In genomic region chr2:238107525-238108422, GRCh38 we compare ENCODE assay signal across 9 cellular contexts. TPM values are rescaled to one million over a fixed set of nuclear protein-coding genes. Genes with fewer than 3 reads are reported as not detected.
DNase-seq lines count a peak whose midpoint lies in the region; ATAC-seq and TF ChIP-seq lines count a peak whose summit lies in the region.
"Had no signal": no experiment of that assay in that cellular context is flagged by ENCODE, and none has a peak within 500 bp of the region (broad histone marks: within the 10 kb centered on the region; RNA-seq: fewer than 3 reads in every experiment).

No MANE protein-coding gene starts in this region.

- H3K36me3 Mint-ChIP-seq in neural crest cell (ENCODE audit: low read depth), result peaks cover 2% of the 10 kb centered on the region
- peaks cover 0 to 4% (median 3%) of the 10 kb centered on the region in 3 donors for H3K36me3 Mint-ChIP-seq in naive thymus-derived CD8-positive, alpha-beta T cell

- H3K4me1 ChIP-seq in HCT116 (ENCODE audit: control insufficient read depth in 1 of 2, insufficient read depth in 2 of 2, low read length in 2 of 2) (peaks cover 0 to 3% of the 10 kb centered on the region in 2 experiments; a peak in 1 of 4 replicates), PC-3 (ENCODE audit: insufficient read depth, low read length) (no peaks in the 10 kb centered on the region)

- H3K9ac ChIP-seq in HCT116 (ENCODE audit: low read length) (no peak overlapping the region), PC-3 (ENCODE audit: low read length) (no peak overlapping the region)

- H3K27ac ChIP-seq in HCT116 (ENCODE audit: low read depth, low read length) (no peak overlapping the region), PC-3 (ENCODE audit: low read length) (no peak overlapping the region)

- H3K4me3 ChIP-seq in HCT116 (replicated peaks in 1 of 2; ENCODE audit: low read depth in 1 of 2, low read length in 2 of 2), result no peak overlapping the region
- H3K4me3 ChIP-seq in PC-3 (ENCODE audit: low read length), result peak overlapping the region; percentile 65

- peaks cover 3% of the 10 kb centered on the region for H3K9me3 Mint-ChIP-seq in neural crest cell
- H3K9me3 Mint-ChIP-seq in naive thymus-derived CD8-positive, alpha-beta T cell, result peaks cover 0 to 11% (median 7%) of the 10 kb centered on the region in 9 donors

- H4K20me1 ChIP-seq in HCT116 (ENCODE audit: insufficient read depth) (no peaks in the 10 kb centered on the region), PC-3 (ENCODE audit: low read length) (no peaks in the 10 kb centered on the region)

- no peak overlapping the region for H3K4me3 Mint-ChIP-seq in neural crest cell
- H3K4me3 Mint-ChIP-seq in naive thymus-derived CD8-positive, alpha-beta T cell, result peak overlapping the region in 1 of 10 donors; percentile 45

- ATAC-seq in HCT116, result peak; percentile 38; the same call in 1 of the 2 replicates
- ATAC-seq in PC-3, result peak; percentile 75
- no peak for ATAC-seq in naive thymus-derived CD8-positive, alpha-beta T cell

- H3K79me2 ChIP-seq in HCT116 (ENCODE audit: insufficient read depth, low read length), result no peaks in the 10 kb centered on the region
- no peaks in the 10 kb centered on the region for H3K79me2 ChIP-seq in PC-3 (ENCODE audit: low read length)

- H3K27ac Mint-ChIP-seq in neural crest cell (ENCODE audit: unreplicated experiment), result peak overlapping the region; percentile 84
- peak overlapping the region in 1 of 10 donors; percentile 53 for H3K27ac Mint-ChIP-seq in naive thymus-derived CD8-positive, alpha-beta T cell

- H3F3A ChIP-seq in PC-3 (ENCODE audit: low read length, unreplicated experiment), result no peaks in the 10 kb centered on the region

- intact Hi-C loops in HCT116 (cut with micrococcal nuclease), result loop anchor here (1.0 kb wide), 1 partner anchor 249 kb away; no protein-coding TSS in a partner anchor
- intact Hi-C loops in PC-3 (cut with micrococcal nuclease), result loop anchor here (1.0 to 2.0 kb wide), 2 partner anchors 47 to 249 kb away; partner anchors contain the start of gene SCLY

- H3K36me3 ChIP-seq in HCT116 (ENCODE audit: control insufficient read depth in 1 of 2, insufficient read depth in 2 of 2, low read length in 2 of 2) (no peaks in the 10 kb centered on the region), PC-3 (ENCODE audit: low read depth, low read length) (no peaks in the 10 kb centered on the region)

- TF ChIP-seq RAD21 in HCT116 (IDR thresholded peaks at IDR 0.05; ENCODE audit: low read depth), result no peak

- no TSS peak for BruUV-seq in HCT116 (replicated peaks; lab: Mats Ljungman, UMichigan)
- no TSS peak for BruUV-seq in PC-3 (replicated peaks; lab: Mats Ljungman, UMichigan)

- RAD21 ChIA-PET in HCT116 (lab: Charles Lee; ENCODE audit: low non-redundant PET in 1 of 2, low total read pairs in 2 of 2, uncharacterized antibody in 2 of 2, unreplicated experiment in 2 of 2), result no interaction called here

- H3K4me2 ChIP-seq in HCT116 (ENCODE audit: low read length) (0 out of 2 replicates have a peak overlapping the region, but pooled peaks have one; percentile 19), PC-3 (ENCODE audit: low read length) (peak overlapping the region; percentile 81)

- CTCF ChIA-PET in HCT116 (lab: Charles Lee) (no interaction called here), PC-3 (lab: Charles Lee) (no interaction called here)

- TF ChIP-seq POLR2A in GM18526 (IDR thresholded peaks at IDR 0.05; ENCODE audit: extremely low read depth, insufficient read length), result peak; percentile 27
- TF ChIP-seq POLR2A in HCT116 (IDR thresholded peaks at IDR 0.05; ENCODE audit: borderline replicate concordance, extremely low read depth, insufficient read depth, insufficient read length), result no peak

- TF ChIP-seq CTCF in HCT116 (IDR thresholded peaks at IDR 0.05 in 2 of 3, conservative IDR thresholded peaks at IDR 0.05 in 1 of 3; ENCODE audit: borderline replicate concordance in 1 of 3, insufficient read depth in 1 of 3, low read depth in 2 of 3, low read length in 2 of 3) (no peak), PC-3 (conservative IDR thresholded peaks at IDR 0.05; ENCODE audit: low read depth, low read length) (no peak; the same call in 1 of the 2 replicates), neural crest cell (conservative IDR thresholded peaks at IDR 0.05) (no peak)

- no peaks in the 10 kb centered on the region for H3K27me3 ChIP-seq in HCT116 (ENCODE audit: insufficient read depth, low read length)
- H3K27me3 ChIP-seq in PC-3 (ENCODE audit: low read length), result no peaks in the 10 kb centered on the region

- H2AFZ ChIP-seq in HCT116 (ENCODE audit: low read depth, low read length, poor library complexity, severe bottlenecking) (no peak overlapping the region), PC-3 (ENCODE audit: low read length) (peak overlapping the region; percentile 68)

- peaks cover 18% of the 10 kb centered on the region for H3K4me1 Mint-ChIP-seq in neural crest cell
- H3K4me1 Mint-ChIP-seq in naive thymus-derived CD8-positive, alpha-beta T cell, result peaks cover 2 to 22% (median 8%) of the 10 kb centered on the region in 4 donors

- no peaks in the 10 kb centered on the region for H3K9me3 ChIP-seq in HCT116 (ENCODE audit: control insufficient read depth in 1 of 2, insufficient read depth in 1 of 2, low read depth in 1 of 2, low read length in 2 of 2)
- no peaks in the 10 kb centered on the region for H3K9me3 ChIP-seq in PC-3 (ENCODE audit: low read length)

- POLR2A ChIA-PET in HCT116 (lab: Charles Lee) (no interaction called here), PC-3 (lab: Charles Lee; ENCODE audit: unreplicated experiment) (no interaction called here)
- POLR2A ChIA-PET in naive thymus-derived CD8-positive, alpha-beta T cell (lab: Charles Lee), result no interaction called here

- no peak for DNase-seq in HCT116 (ENCODE audit: low read depth, low spot score)
- DNase-seq in PC-3, result peak; percentile 7
- no peak for DNase-seq in neural crest cell (ENCODE audit: low read depth, low spot score)
- DNase-seq in stimulated activated CD8-positive, alpha-beta memory T cell treated with anti-CD3 and anti-CD28 coated beads, Interleukin-4, amount 100 ng/mL, for 48 hours, result no peak
- no peak for DNase-seq in NCI-H2081 treated with DMSO at 0.1 percent for 48 hours (lab: John Stamatoyannopoulos, UW)
- no peak for DNase-seq in naive thymus-derived CD8-positive, alpha-beta T cell
- DNase-seq in DMS114 treated with DMSO at 0.1 percent for 48 hours (lab: John Stamatoyannopoulos, UW; ENCODE audit: unreplicated experiment), result no peak

- no peaks in the 10 kb centered on the region for H3K27me3 Mint-ChIP-seq in neural crest cell (ENCODE audit: low read depth)
- no peaks in the 10 kb centered on the region for H3K27me3 Mint-ChIP-seq in naive thymus-derived CD8-positive, alpha-beta T cell

- H3K9me2 ChIP-seq in HCT116 (ENCODE audit: insufficient read depth) (no peaks in the 10 kb centered on the region), PC-3 (replicated peaks; ENCODE audit: low read length) (no peaks in the 10 kb centered on the region)

TF ChIP-seq in HCT116, 20 proteins besides CTCF, POLR2A, EP300 and RAD21 (continues in another document):
- TF ChIP-seq MAX (IDR thresholded peaks at IDR 0.05) (no peak), CEBPB (IDR thresholded peaks at IDR 0.05; ENCODE audit: low read depth) (no peak), FOSL1 (IDR thresholded peaks at IDR 0.05; ENCODE audit: low read depth) (no peak), POLR2AphosphoS5 (IDR thresholded peaks at IDR 0.05; ENCODE audit: low read depth, low read length) (no peak), CBX3 (IDR thresholded peaks at IDR 0.05; ENCODE audit: low read depth) (no peak), SRF (IDR thresholded peaks at IDR 0.05; ENCODE audit: low read depth) (no peak), SP1 (IDR thresholded peaks at IDR 0.05; ENCODE audit: low read depth) (no peak), ZNF274 (IDR thresholded peaks at IDR 0.05; ENCODE audit: low read depth, low read length) (no peak), ELF1 (IDR thresholded peaks at IDR 0.05; ENCODE audit: borderline replicate concordance, low read depth) (no peak), TCF7L2 (IDR thresholded peaks at IDR 0.05; ENCODE audit: borderline replicate concordance, extremely low read depth, insufficient read depth, insufficient read length) (no peak), YY1 (IDR thresholded peaks at IDR 0.05; ENCODE audit: extremely low read depth, insufficient replicate concordance, low read depth, low read length) (no peak)

RNA-seq across cellular contexts. Expression of gene ESPNL, which starts 7.6 kb away (rescaled TPM):
- 0.22 TPM for total RNA-seq in HCT116 (2021; ENCODE audit: unreplicated experiment)
- polyA plus RNA-seq in HCT116 (2012), result 0.05 and 0.09 TPM in 2 replicates
- not detected in 2 replicates for total RNA-seq in PC-3 (2014; rRNA removed)
- 0.16 and 0.40 TPM in 2 replicates for total RNA-seq in neural crest cell
- total RNA-seq in naive thymus-derived CD8-positive, alpha-beta T cell, result under 1 TPM; 0.16 to 0.34 TPM
- not detected for polyA plus RNA-seq in naive thymus-derived CD8-positive, alpha-beta T cell
- total RNA-seq: M059J had no signal

RNA-seq across cellular contexts. Expression of gene KLHL30, which starts 30.7 kb away (rescaled TPM):
- total RNA-seq in HCT116 (2021; ENCODE audit: unreplicated experiment), result 0.61 TPM
- 0.53 and 0.55 TPM in 2 replicates for polyA plus RNA-seq in HCT116 (2012)
- total RNA-seq in PC-3 (2014; rRNA removed), result not detected in 2 replicates
- 0.23 and 0.25 TPM in 2 replicates for total RNA-seq in neural crest cell
- not detected for total RNA-seq in naive thymus-derived CD8-positive, alpha-beta T cell
- polyA plus RNA-seq in naive thymus-derived CD8-positive, alpha-beta T cell, result not detected
- total RNA-seq: M059J had no signal

RNA-seq across cellular contexts. Expression of gene SCLY, which starts 47.0 kb away (rescaled TPM):
- total RNA-seq in HCT116 (2021; ENCODE audit: unreplicated experiment) (28.7 TPM), PC-3 (2014; rRNA removed) (19.5 and 23.1 TPM in 2 replicates), neural crest cell (46.1 and 49.8 TPM in 2 replicates)
- 11.1 and 13.4 TPM in 2 replicates for polyA plus RNA-seq in HCT116 (2012)
- total RNA-seq in naive thymus-derived CD8-positive, alpha-beta T cell, result 10 to 100 TPM; 31.0 to 31.2 TPM
- 10 to 100 TPM; 10.8 to 17.1 (median 10.9) TPM for polyA plus RNA-seq in naive thymus-derived CD8-positive, alpha-beta T cell

RNA-seq across cellular contexts. Expression of gene ERFE, which starts 51.0 kb away (rescaled TPM):
- total RNA-seq in HCT116 (2021; ENCODE audit: unreplicated experiment) (17.3 TPM), PC-3 (2014; rRNA removed) (7.4 and 8.5 TPM in 2 replicates), neural crest cell (2.6 and 2.8 TPM in 2 replicates)
- 20.5 and 25.0 TPM in 2 replicates for polyA plus RNA-seq in HCT116 (2012)
- not detected for total RNA-seq in naive thymus-derived CD8-positive, alpha-beta T cell
- not detected for polyA plus RNA-seq in naive thymus-derived CD8-positive, alpha-beta T cell

Comparison
In these comparisons a context has a peak if more than half of its experiments do, and no peak if none do; other contexts are left out.
1. ATAC-seq: peak in HCT116 (single experiment) and PC-3 (single experiment); none in naive thymus-derived CD8-positive, alpha-beta T cell (0 of 2).